In genomic region chr21:43744725-43745124, GRCh38 we compare ENCODE assay signal across 21 cellular contexts. TPM values are rescaled to one million over a fixed set of nuclear protein-coding genes. Genes with fewer than 3 reads are reported as not detected.
DNase-seq lines count a peak whose midpoint lies in the region; ATAC-seq, FAIRE-seq and TF ChIP-seq lines count a peak whose summit lies in the region.
"Had no signal": no experiment of that assay in that cellular context is flagged by ENCODE, and none has a peak within 500 bp of the region (broad histone marks: within the 10 kb centered on the region; RNA-seq: fewer than 3 reads in every experiment).

No MANE protein-coding gene starts in this region.

- H3K9ac ChIP-seq in K562 (ENCODE audit: insufficient read depth in 1 of 2, low read depth in 2 of 2, low read length in 2 of 2), result no peak overlapping the region

- DNase-seq in Caco-2, result no peak
- no peak for DNase-seq in Calu3
- DNase-seq in Panc1 (ENCODE audit: low read depth, low spot score), result no peak
- no peak for DNase-seq in K562 (ENCODE audit: extremely low read depth in 1 of 4, low spot score in 3 of 4)
- no peak for DNase-seq in stimulated activated naive CD8-positive, alpha-beta T cell treated with anti-CD3 and anti-CD28 coated beads, Interleukin-15, amount 100 ng/mL, for 72 hours
- DNase-seq in HFFc6, result no peak
- no peak for DNase-seq in effector CD4-positive, alpha-beta T cell
- DNase-seq: ACHN; BE2C; C1 segment of cervical spinal cord; CD4-positive, CD25-positive, alpha-beta regulatory T cell; CD8-positive, alpha-beta memory T cell; COR-L47; DMS153; DMS79; GDM1 had no signal

- H3K27me3 ChIP-seq in Caco-2 (replicated peaks; ENCODE audit: control insufficient read depth, insufficient read depth, low read length), result no peaks in the 10 kb centered on the region
- no peaks in the 10 kb centered on the region for H3K27me3 ChIP-seq in Panc1 (ENCODE audit: control insufficient read depth, insufficient read depth, low read length)
- no peaks in the 10 kb centered on the region for H3K27me3 ChIP-seq in K562 (ENCODE audit: control insufficient read depth in 2 of 2, insufficient read depth in 2 of 2, low read length in 2 of 2)
- H3K27me3 ChIP-seq: BE2C had no signal

- H3K9me3 Mint-ChIP-seq in Caco-2 (ENCODE audit: unreplicated experiment), result no peaks in the 10 kb centered on the region
- no peaks in the 10 kb centered on the region for H3K9me3 Mint-ChIP-seq in Calu3 (ENCODE audit: low read depth, unreplicated experiment)
- no peaks in the 10 kb centered on the region for H3K9me3 Mint-ChIP-seq in stimulated activated naive CD8-positive, alpha-beta T cell treated with anti-CD3 and anti-CD28 coated beads, Interleukin-15, amount 100 ng/mL, for 72 hours
- no peaks in the 10 kb centered on the region for H3K9me3 Mint-ChIP-seq in HFFc6
- H3K9me3 Mint-ChIP-seq: CD4-positive, CD25-positive, alpha-beta regulatory T cell; CD8-positive, alpha-beta memory T cell; GM23338 had no signal

- no peak overlapping the region for H2AFZ ChIP-seq in K562 (ENCODE audit: low read depth, low read length)
- H2AFZ ChIP-seq: GM23338 had no signal

- in situ Hi-C loops in Panc1 (cut with HindIII; ENCODE audit: low pct_unique_long_range_greater_than_20kb, low sequenced_read_pairs) (no loop called here), K562 (cut with MboI) (no loop called here)

- intact Hi-C loops in Caco-2 (cut with micrococcal nuclease; ENCODE audit: unreplicated experiment) (no loop called here), Calu3 (cut with micrococcal nuclease; ENCODE audit: unreplicated experiment) (no loop called here), Panc1 (cut with micrococcal nuclease; ENCODE audit: unreplicated experiment) (no loop called here), K562 (cut with micrococcal nuclease) (no loop called here)

- ATAC-seq in Panc1 (no peak), K562 (no peak), HG02885 (IDR thresholded peaks at IDR 0.05; ENCODE audit: poor library complexity, unreplicated experiment) (no peak)
- no peak for ATAC-seq in stimulated activated naive CD8-positive, alpha-beta T cell treated with anti-CD3 and anti-CD28 coated beads, Interleukin-15, amount 100 ng/mL, for 72 hours
- ATAC-seq: GM23338, HCT116 had no signal

- H3K9me1 ChIP-seq in K562 (ENCODE audit: control insufficient read depth, insufficient read depth, low read length), result no peaks in the 10 kb centered on the region

- no peak overlapping the region for H3K27ac ChIP-seq in Panc1 (ENCODE audit: low read length)
- no peak overlapping the region for H3K27ac ChIP-seq in K562 (ENCODE audit: extremely low read depth, low read depth, low read length)

- no peaks in the 10 kb centered on the region for H3K4me1 Mint-ChIP-seq in Caco-2 (ENCODE audit: low read depth, unreplicated experiment)
- H3K4me1 Mint-ChIP-seq in Calu3 (ENCODE audit: low read depth, unreplicated experiment), result no peaks in the 10 kb centered on the region
- H3K4me1 Mint-ChIP-seq in stimulated activated naive CD8-positive, alpha-beta T cell treated with anti-CD3 and anti-CD28 coated beads, Interleukin-15, amount 100 ng/mL, for 72 hours, result peaks cover 14% of the 10 kb centered on the region
- H3K4me1 Mint-ChIP-seq in HFFc6 (ENCODE audit: low read depth), result 0 out of 2 replicates have a peak, but pooled peaks cover 4% of the 10 kb centered on the region
- H3K4me1 Mint-ChIP-seq: CD4-positive, CD25-positive, alpha-beta regulatory T cell had no signal

- peak; percentile 11 for FAIRE-seq in K562 (lab: Jason Lieb, UNC)
- FAIRE-seq: A204.1, H54 had no signal

- no peaks in the 10 kb centered on the region for H3K4me1 ChIP-seq in Caco-2
- H3K4me1 ChIP-seq in Panc1 (ENCODE audit: control insufficient read depth, insufficient read depth, low read length), result peaks cover 6% of the 10 kb centered on the region
- peaks cover 7 to 39% of the 10 kb centered on the region in 2 experiments; a peak in 4 of 5 replicates for H3K4me1 ChIP-seq in K562 (replicated peaks in 1 of 2; ENCODE audit: control insufficient read depth in 2 of 2, insufficient read depth in 2 of 2, low read length in 2 of 2)

- TF ChIP-seq POLR2A in K562 (conservative IDR thresholded peaks at IDR 0.05), result no peak

- POLR2A ChIA-PET in Caco-2 (lab: Charles Lee), result no interaction called here
- POLR2A ChIA-PET in Panc1 (lab: Charles Lee), result no interaction called here
- POLR2A ChIA-PET in K562 (lab: Yijun Ruan, JAX), result interaction anchor here (0.6 kb wide), 1 partner anchor 63 kb away, joined by 4 read pairs; no protein-coding TSS in a partner anchor

- TF ChIP-seq RAD21 in K562 (CRISPR knock-in tag; conservative IDR thresholded peaks at IDR 0.05 in 1 of 2, IDR thresholded peaks at IDR 0.05 in 1 of 2), result no peak

- H3K4me3 Mint-ChIP-seq in Caco-2 (ENCODE audit: unreplicated experiment), result no peak overlapping the region
- H3K4me3 Mint-ChIP-seq in Calu3 (ENCODE audit: low read depth, unreplicated experiment), result no peak overlapping the region
- no peak overlapping the region for H3K4me3 Mint-ChIP-seq in stimulated activated naive CD8-positive, alpha-beta T cell treated with anti-CD3 and anti-CD28 coated beads, Interleukin-15, amount 100 ng/mL, for 72 hours
- H3K4me3 Mint-ChIP-seq in HFFc6, result no peak overlapping the region
- H3K4me3 Mint-ChIP-seq: CD8-positive, alpha-beta memory T cell; GM23338 had no signal

- H3K9me3 ChIP-seq in Caco-2 (no peaks in the 10 kb centered on the region), Panc1 (ENCODE audit: control insufficient read depth, insufficient read depth, low read depth, low read length) (no peaks in the 10 kb centered on the region), K562 (replicated peaks; ENCODE audit: control insufficient read depth, insufficient read depth, low read depth, low read length) (no peaks in the 10 kb centered on the region)
- H3K9me3 ChIP-seq: BE2C had no signal

- H3K27ac Mint-ChIP-seq in Caco-2 (ENCODE audit: unreplicated experiment) (peak overlapping the region; percentile 63), Calu3 (ENCODE audit: unreplicated experiment) (no peak overlapping the region), HFFc6 (no peak overlapping the region; the same call in 1 of the 2 replicates)
- no peak overlapping the region for H3K27ac Mint-ChIP-seq in stimulated activated naive CD8-positive, alpha-beta T cell treated with anti-CD3 and anti-CD28 coated beads, Interleukin-15, amount 100 ng/mL, for 72 hours
- H3K27ac Mint-ChIP-seq: GM23338 had no signal

- BruUV-seq in Caco-2 (replicated peaks; lab: Mats Ljungman, UMichigan) (no TSS peak), Calu3 (replicated peaks; lab: Mats Ljungman, UMichigan) (TSS peak; percentile 21), Panc1 (replicated peaks; lab: Mats Ljungman, UMichigan) (TSS peak; percentile 63), K562 (replicated peaks; lab: Mats Ljungman, UMichigan) (TSS peak; percentile 33)

- no peak for TF ChIP-seq EP300 in K562 (IDR thresholded peaks at IDR 0.05; ENCODE audit: low read length)

- WGBS in K562 (ENCODE audit: insufficient coverage, low coverage, missing lambda C conversion rate), result 95% methylated on average over 18 of the region's 18 CpGs

- H3K4me3 ChIP-seq in Caco-2 (ENCODE audit: low read depth, low read length), result no peak overlapping the region
- no peak overlapping the region for H3K4me3 ChIP-seq in Panc1 (ENCODE audit: low read depth in 2 of 2, low read length in 2 of 2)
- H3K4me3 ChIP-seq in K562, result no peak overlapping the region
- H3K4me3 ChIP-seq: GM23338 had no signal

- CTCF ChIA-PET in Caco-2 (lab: Charles Lee), result no interaction called here
- CTCF ChIA-PET in Calu3 (lab: Charles Lee), result no interaction called here
- CTCF ChIA-PET in Panc1 (lab: Charles Lee), result no interaction called here
- CTCF ChIA-PET in K562 (lab: Yijun Ruan, JAX; ENCODE audit: low intra/inter-chr PET ratio), result no interaction called here

- H3K79me2 ChIP-seq in K562 (ENCODE audit: control insufficient read depth, insufficient read depth, low read length), result peaks cover 11% of the 10 kb centered on the region

- H3K27me3 Mint-ChIP-seq in Caco-2 (ENCODE audit: insufficient read depth, unreplicated experiment) (no peaks in the 10 kb centered on the region), Calu3 (ENCODE audit: unreplicated experiment) (no peaks in the 10 kb centered on the region), HFFc6 (ENCODE audit: insufficient read depth) (peaks cover 2% of the 10 kb centered on the region; the same call in 1 of the 2 replicates)
- no peaks in the 10 kb centered on the region for H3K27me3 Mint-ChIP-seq in stimulated activated naive CD8-positive, alpha-beta T cell treated with anti-CD3 and anti-CD28 coated beads, Interleukin-15, amount 100 ng/mL, for 72 hours
- H3K27me3 Mint-ChIP-seq: CD4-positive, CD25-positive, alpha-beta regulatory T cell; CD8-positive, alpha-beta memory T cell had no signal

- H3K36me3 ChIP-seq in Caco-2 (ENCODE audit: control insufficient read depth, insufficient read depth, low read length), result peaks cover 1% of the 10 kb centered on the region
- no peaks in the 10 kb centered on the region for H3K36me3 ChIP-seq in Panc1 (ENCODE audit: control insufficient read depth, insufficient read depth, low read length)
- peaks cover 80% of the 10 kb centered on the region; the same call in 2 of the 3 replicates for H3K36me3 ChIP-seq in K562 (ENCODE audit: control insufficient read depth, insufficient read depth, low read length)

- TF ChIP-seq CTCF in Caco-2 (IDR thresholded peaks at IDR 0.05; ENCODE audit: insufficient read depth in 1 of 2, low read depth in 1 of 2, low read length in 1 of 2, severe bottlenecking in 1 of 2, unreplicated experiment in 1 of 2), result no peak
- TF ChIP-seq CTCF in Calu3 (IDR thresholded peaks at IDR 0.05; ENCODE audit: unreplicated experiment), result no peak
- TF ChIP-seq CTCF in Panc1 (IDR thresholded peaks at IDR 0.05), result no peak
- TF ChIP-seq CTCF in K562 (IDR thresholded peaks at IDR 0.05 in 2 of 3, conservative IDR thresholded peaks at IDR 0.05 in 1 of 3; ENCODE audit: insufficient read depth in 2 of 3, low read depth in 1 of 3, low read length in 3 of 3), result no peak
- no peak for TF ChIP-seq CTCF in HFFc6 (IDR thresholded peaks at IDR 0.05)

- H3K36me3 Mint-ChIP-seq in Caco-2 (ENCODE audit: insufficient read depth, unreplicated experiment) (peaks cover 70% of the 10 kb centered on the region), Calu3 (ENCODE audit: insufficient read depth, unreplicated experiment) (peaks cover 61% of the 10 kb centered on the region), HFFc6 (ENCODE audit: low read depth) (peaks cover 32% of the 10 kb centered on the region)

- peaks cover 11% of the 10 kb centered on the region; the same call in 1 of the 2 replicates for H4K20me1 ChIP-seq in K562 (replicated peaks; ENCODE audit: control insufficient read depth, insufficient read depth, low read length)

- H3K4me2 ChIP-seq in K562 (ENCODE audit: insufficient read depth, low read length), result no peak overlapping the region
- H3K4me2 ChIP-seq: GM23338 had no signal

RNA-seq across cellular contexts. Expression of gene PDXK, which starts 25.8 kb away (rescaled TPM):
- 275 and 276 TPM in 2 replicates for total RNA-seq in Caco-2 (2022)
- 202 and 214 TPM in 2 replicates for total RNA-seq in Calu3 (2022)
- total RNA-seq in Panc1 (2021; ENCODE audit: unreplicated experiment), result 184 TPM
- 125 TPM for polyA plus RNA-seq in Panc1 (2012; ENCODE audit: insufficient read length)
- 130 and 265 TPM in 2 replicates for total RNA-seq in K562 (2011; cell fraction: chromatin; rRNA removed; ENCODE audit: low replicate concordance)
- total RNA-seq in K562 (2011; cell fraction: nucleolus; rRNA removed), result 121 and 125 TPM in 2 replicates
- 113 and 116 TPM in 2 replicates for total RNA-seq in K562 (2011; cell fraction: nucleoplasm; rRNA removed)
- 95.1 and 117 TPM in 2 replicates for total RNA-seq in K562 (2014; rRNA removed)
- total RNA-seq in K562 (2014; rRNA removed; fragmentation: Illumina TruSeq; extraction: Trizol), result 57.2 and 71.2 TPM in 2 replicates
- total RNA-seq in K562 (2015; rRNA removed; fragmentation: Illumina TruSeq; extraction: Trizol), result 46.8 and 47.5 TPM in 2 replicates
- 162 TPM in 2 replicates for total RNA-seq in K562 (2021)
- 135 and 158 TPM in 2 replicates for polyA plus RNA-seq in K562 (2011; rRNA removed)
- 118 and 126 TPM in 2 replicates for polyA plus RNA-seq in K562 (2011; cell fraction: cytosol; rRNA removed)
- 116 TPM in 2 replicates for polyA plus RNA-seq in K562 (2011; cell fraction: nucleus; rRNA removed)
- polyA plus RNA-seq in K562 (2012), result 82.1 and 83.5 TPM in 2 replicates
- 80.6 and 84.8 TPM in 2 replicates for polyA plus RNA-seq in K562 (2014; fragmentation: Illumina TruSeq; extraction: Trizol)
- 1 to 10 TPM; 5.6 to 8.9 TPM for polyA plus RNA-seq in K562 (2014; fragmentation: Nextera tagmentation; extraction: Ambion mirVana)
- 76.5 and 103 TPM in 2 replicates for polyA plus RNA-seq in K562 (2014; rRNA removed)
- polyA minus RNA-seq in K562 (2011; rRNA and poly(A)+ RNA removed), result 203 and 232 TPM in 2 replicates
- 63.0 and 91.6 TPM in 2 replicates for polyA minus RNA-seq in K562 (2011; cell fraction: cytosol; rRNA and poly(A)+ RNA removed)
- 27.7 and 39.5 TPM in 2 replicates for polyA minus RNA-seq in K562 (2011; cell fraction: nucleus; rRNA and poly(A)+ RNA removed)
- total RNA-seq in HFFc6 (2021; fragmentation: NEBNext Ultra II Directional; extraction: Animal tissue kit (Norgen Biotek cat#: 25700)), result 100 to 1,000 TPM; 154 to 160 (median 157) TPM

RNA-seq across cellular contexts. Expression of gene CSTB, which starts 31.4 kb away (rescaled TPM):
- total RNA-seq in Caco-2 (2022) (49.9 and 50.0 TPM in 2 replicates), Calu3 (2022) (105 and 116 TPM in 2 replicates), Panc1 (2021; ENCODE audit: unreplicated experiment) (72.5 TPM), K562 (2014; rRNA removed) (23.1 and 29.0 TPM in 2 replicates), K562 (2014; rRNA removed; fragmentation: Illumina TruSeq; extraction: Trizol) (20.8 and 21.1 TPM in 2 replicates), K562 (2015; rRNA removed; fragmentation: Illumina TruSeq; extraction: Trizol) (31.7 and 34.9 TPM in 2 replicates), K562 (2021) (43.5 and 48.1 TPM in 2 replicates)
- polyA plus RNA-seq in Panc1 (2012; ENCODE audit: insufficient read length), result 127 TPM
- total RNA-seq in K562 (2011; cell fraction: chromatin; rRNA removed; ENCODE audit: low replicate concordance), result 10.6 and 21.9 TPM in 2 replicates
- total RNA-seq in K562 (2011; cell fraction: nucleolus; rRNA removed), result 19.5 and 22.0 TPM in 2 replicates
- total RNA-seq in K562 (2011; cell fraction: nucleoplasm; rRNA removed), result 18.3 and 24.3 TPM in 2 replicates
- polyA plus RNA-seq in K562 (2011; rRNA removed) (46.6 and 58.0 TPM in 2 replicates), K562 (2014; fragmentation: Illumina TruSeq; extraction: Trizol) (64.2 and 79.8 TPM in 2 replicates), K562 (2014; fragmentation: Nextera tagmentation; extraction: Ambion mirVana) (10 to 100 TPM; 12.4 to 17.1 TPM), K562 (2014; rRNA removed) (65.0 and 67.8 TPM in 2 replicates)
- polyA plus RNA-seq in K562 (2011; cell fraction: cytosol; rRNA removed), result 74.4 and 80.8 TPM in 2 replicates
- 36.5 and 43.3 TPM in 2 replicates for polyA plus RNA-seq in K562 (2011; cell fraction: nucleus; rRNA removed)
- polyA plus RNA-seq in K562 (2012), result 76.9 and 118 TPM in 2 replicates
- 33.5 and 37.4 TPM in 2 replicates for polyA minus RNA-seq in K562 (2011; rRNA and poly(A)+ RNA removed)
- polyA minus RNA-seq in K562 (2011; cell fraction: cytosol; rRNA and poly(A)+ RNA removed), result 14.2 and 21.7 TPM in 2 replicates
- 9.0 and 14.1 TPM in 2 replicates for polyA minus RNA-seq in K562 (2011; cell fraction: nucleus; rRNA and poly(A)+ RNA removed)
- total RNA-seq in HFFc6 (2021; fragmentation: NEBNext Ultra II Directional; extraction: Animal tissue kit (Norgen Biotek cat#: 25700)), result 10 to 100 TPM; 56.7 to 71.4 (median 66.9) TPM

RNA-seq across cellular contexts. Expression of gene RRP1, which starts 44.7 kb away (rescaled TPM):
- total RNA-seq in Caco-2 (2022) (51.6 and 52.8 TPM in 2 replicates), Calu3 (2022) (37.2 and 49.4 TPM in 2 replicates), Panc1 (2021; ENCODE audit: unreplicated experiment) (41.8 TPM), K562 (2014; rRNA removed) (68.6 and 84.3 TPM in 2 replicates), K562 (2014; rRNA removed; fragmentation: Illumina TruSeq; extraction: Trizol) (40.5 and 48.5 TPM in 2 replicates), K562 (2015; rRNA removed; fragmentation: Illumina TruSeq; extraction: Trizol) (51.6 and 52.9 TPM in 2 replicates), K562 (2021) (89.1 and 105 TPM in 2 replicates)
- 45.9 TPM for polyA plus RNA-seq in Panc1 (2012; ENCODE audit: insufficient read length)
- total RNA-seq in K562 (2011; cell fraction: chromatin; rRNA removed; ENCODE audit: low replicate concordance), result 200 and 398 TPM in 2 replicates
- 176 and 196 TPM in 2 replicates for total RNA-seq in K562 (2011; cell fraction: nucleolus; rRNA removed)
- 186 and 220 TPM in 2 replicates for total RNA-seq in K562 (2011; cell fraction: nucleoplasm; rRNA removed)
- polyA plus RNA-seq in K562 (2011; rRNA removed) (38.0 and 47.3 TPM in 2 replicates), K562 (2014; fragmentation: Illumina TruSeq; extraction: Trizol) (79.7 and 97.5 TPM in 2 replicates), K562 (2014; fragmentation: Nextera tagmentation; extraction: Ambion mirVana) (1 to 10 TPM in 1 of 2 experiments, under 1 TPM in 1; 0.89 to 1.8 TPM), K562 (2014; rRNA removed) (60.2 and 64.7 TPM in 2 replicates)
- 22.9 and 23.5 TPM in 2 replicates for polyA plus RNA-seq in K562 (2011; cell fraction: cytosol; rRNA removed)
- 233 and 286 TPM in 2 replicates for polyA plus RNA-seq in K562 (2011; cell fraction: nucleus; rRNA removed)
- 35.6 and 62.2 TPM in 2 replicates for polyA plus RNA-seq in K562 (2012)
- 23.9 and 28.6 TPM in 2 replicates for polyA minus RNA-seq in K562 (2011; rRNA and poly(A)+ RNA removed)
- 20.8 and 22.0 TPM in 2 replicates for polyA minus RNA-seq in K562 (2011; cell fraction: cytosol; rRNA and poly(A)+ RNA removed)
- polyA minus RNA-seq in K562 (2011; cell fraction: nucleus; rRNA and poly(A)+ RNA removed), result 66.5 and 104 TPM in 2 replicates
- 10 to 100 TPM; 19.9 to 24.8 (median 23.0) TPM for total RNA-seq in HFFc6 (2021; fragmentation: NEBNext Ultra II Directional; extraction: Animal tissue kit (Norgen Biotek cat#: 25700))
